ENCODE assay signal across 8 cellular contexts in the genomic region with DNA sequence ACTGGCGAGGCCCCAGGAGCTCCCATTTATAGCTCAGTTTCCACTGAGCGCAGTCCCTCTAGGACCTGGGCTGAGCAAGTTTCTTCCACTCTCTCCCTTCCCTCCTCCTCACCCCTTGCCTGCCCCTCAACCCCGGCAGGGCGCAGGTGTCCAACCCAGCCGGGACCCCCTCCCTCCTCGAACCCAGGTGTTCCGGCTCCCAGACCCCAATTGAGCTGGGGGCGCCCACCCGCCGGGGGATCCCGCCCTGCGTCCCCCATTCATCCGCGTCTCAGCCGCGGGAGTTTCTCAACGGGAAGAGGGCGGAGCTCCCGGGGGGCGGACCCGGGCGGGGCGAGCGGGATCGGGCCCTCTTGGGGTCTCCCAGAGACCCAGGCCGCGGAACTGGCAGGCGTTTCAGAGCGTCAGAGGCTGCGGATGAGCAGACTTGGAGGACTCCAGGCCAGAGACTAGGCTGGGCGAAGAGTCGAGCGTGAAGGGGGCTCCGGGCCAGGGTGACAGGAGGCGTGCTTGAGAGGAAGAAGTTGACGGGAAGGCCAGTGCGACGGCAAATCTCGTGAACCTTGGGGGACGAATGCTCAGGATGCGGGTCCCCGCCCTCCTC. TPM values are rescaled to one million over a fixed set of nuclear protein-coding genes. Genes with fewer than 3 reads are reported as not detected.
DNase-seq lines count a peak whose midpoint lies in the region; ATAC-seq lines count a peak whose summit lies in the region.

A gene (plus strand): TSS at position 366 of the 604 bp plus-strand sequence. CDS start 209 bp downstream, at position 575.

- H3K36me3 ChIP-seq in CD4-positive, CD25-positive, alpha-beta regulatory T cell (ENCODE audit: control insufficient read depth, insufficient read depth, low read length) = no peaks in the 10 kb centered on the region
- no peaks in the 10 kb centered on the region for H3K36me3 ChIP-seq in iPS DF 6.9 (ENCODE audit: control insufficient read depth, insufficient read depth, low read length)

- H3K4me3 ChIP-seq in CD4-positive, CD25-positive, alpha-beta regulatory T cell (ENCODE audit: low read depth, low read length) = peak within 1 kb of the TSS; percentile 37
- peak within 1 kb of the TSS; percentile 52; the same call in 1 of the 2 replicates for H3K4me3 ChIP-seq in iPS DF 6.9 (ENCODE audit: low read length)

- intact Hi-C loops in activated naive CD4-positive, alpha-beta T cell treated with anti-CD3 and anti-CD28 coated beads for 36 hours (cut with micrococcal nuclease) = no loop called here

- H3K4me1 Mint-ChIP-seq in CD4-positive, CD25-positive, alpha-beta regulatory T cell = peaks cover 0 to 22% (median 4%) of the 10 kb centered on the region in 4 donors
- peaks cover 7% of the 10 kb centered on the region for H3K4me1 Mint-ChIP-seq in activated naive CD4-positive, alpha-beta T cell treated with anti-CD3 and anti-CD28 coated beads for 36 hours (ENCODE audit: low read depth)

- DNase-seq in CD4-positive, CD25-positive, alpha-beta regulatory T cell = no peak
- peak; percentile 36 for DNase-seq in MV-4-11 (lab: John Stamatoyannopoulos, UW)
- peak; percentile 42 for DNase-seq in activated naive CD4-positive, alpha-beta T cell treated with anti-CD3 and anti-CD28 coated beads for 36 hours
- DNase-seq in iPS DF 6.9 (ENCODE audit: low read depth, low spot score) = no peak
- DNase-seq in stimulated activated CD4-positive, alpha-beta T cell treated with anti-CD3 and anti-CD28 coated beads, Interleukin-4, amount 100 ng/mL, for 24 hours = peak; percentile 26
- no peak for DNase-seq in dermis blood vessel endothelial cell

- CTCF ChIA-PET in activated naive CD4-positive, alpha-beta T cell treated with anti-CD3 and anti-CD28 coated beads for 36 hours (lab: Charles Lee) = interaction anchor here (0.6 to 1.4 kb wide), 3 partner anchors 12 to 173 kb away, joined by 3 to 4 read pairs (median 3); a partner anchor contains a TSS

- peaks cover 4% of the 10 kb centered on the region for H3K36me3 Mint-ChIP-seq in CD4-positive, CD25-positive, alpha-beta regulatory T cell
- no peaks in the 10 kb centered on the region for H3K36me3 Mint-ChIP-seq in activated naive CD4-positive, alpha-beta T cell treated with anti-CD3 and anti-CD28 coated beads for 36 hours (ENCODE audit: low read depth)

- ATAC-seq in CD4-positive, CD25-positive, alpha-beta regulatory T cell (ENCODE audit: low read depth in 2 of 2) = peak in 1 of 2 donors; percentile 19
- ATAC-seq in GM18858 (IDR thresholded peaks at IDR 0.05; ENCODE audit: unreplicated experiment) = no peak
- ATAC-seq in HG03135 (IDR thresholded peaks at IDR 0.05; ENCODE audit: unreplicated experiment) = no peak

- peaks cover 0 to 1% (median 0%) of the 10 kb centered on the region in 7 donors for H3K9me3 Mint-ChIP-seq in CD4-positive, CD25-positive, alpha-beta regulatory T cell
- no peaks in the 10 kb centered on the region for H3K9me3 Mint-ChIP-seq in activated naive CD4-positive, alpha-beta T cell treated with anti-CD3 and anti-CD28 coated beads for 36 hours

- peaks cover 76% of the 10 kb centered on the region for H3K27me3 Mint-ChIP-seq in CD4-positive, CD25-positive, alpha-beta regulatory T cell
- peaks cover 50% of the 10 kb centered on the region for H3K27me3 Mint-ChIP-seq in activated naive CD4-positive, alpha-beta T cell treated with anti-CD3 and anti-CD28 coated beads for 36 hours (ENCODE audit: low read depth)

- peaks cover 13% of the 10 kb centered on the region for H3K4me1 ChIP-seq in CD4-positive, CD25-positive, alpha-beta regulatory T cell (ENCODE audit: control insufficient read depth, insufficient read depth, low read length, poor library complexity, severe bottlenecking)
- peaks cover 6% of the 10 kb centered on the region for H3K4me1 ChIP-seq in iPS DF 6.9 (ENCODE audit: control insufficient read depth, insufficient read depth, low read length)

- H3K27ac Mint-ChIP-seq in CD4-positive, CD25-positive, alpha-beta regulatory T cell = no peak within 1 kb of the TSS
- H3K27ac Mint-ChIP-seq in activated naive CD4-positive, alpha-beta T cell treated with anti-CD3 and anti-CD28 coated beads for 36 hours = no peak within 1 kb of the TSS

- H3K27me3 ChIP-seq in CD4-positive, CD25-positive, alpha-beta regulatory T cell (ENCODE audit: control insufficient read depth, insufficient read depth, low read length) = peaks cover 5% of the 10 kb centered on the region
- H3K27me3 ChIP-seq in iPS DF 6.9 (ENCODE audit: control insufficient read depth, insufficient read depth, low read length) = no peaks in the 10 kb centered on the region; the same call in 1 of the 2 replicates

- H3K27ac ChIP-seq in CD4-positive, CD25-positive, alpha-beta regulatory T cell (ENCODE audit: insufficient read depth, low read length, poor library complexity, severe bottlenecking) = no peak within 1 kb of the TSS
- no peak within 1 kb of the TSS for H3K27ac ChIP-seq in iPS DF 6.9 (ENCODE audit: low read length)

- no peaks in the 10 kb centered on the region for H3K9me3 ChIP-seq in CD4-positive, CD25-positive, alpha-beta regulatory T cell (ENCODE audit: control insufficient read depth in 2 of 2, low read length in 2 of 2)
- H3K9me3 ChIP-seq in iPS DF 6.9 (ENCODE audit: control insufficient read depth, insufficient read depth, low read length) = no peaks in the 10 kb centered on the region

- H3K4me3 Mint-ChIP-seq in CD4-positive, CD25-positive, alpha-beta regulatory T cell = peak within 1 kb of the TSS; percentile 55 to 90 (median 81)
- H3K4me3 Mint-ChIP-seq in activated naive CD4-positive, alpha-beta T cell treated with anti-CD3 and anti-CD28 coated beads for 36 hours = peak within 1 kb of the TSS; percentile 70

- no CpG with 5 or more reads among the region's 42 CpGs for WGBS in iPS DF 6.9 (ENCODE audit: insufficient coverage, insufficient read length)

RNA-seq across cellular contexts. Expression of the gene that starts here (rescaled TPM):
- not detected for total RNA-seq in CD4-positive, CD25-positive, alpha-beta regulatory T cell
- not detected for polyA plus RNA-seq in CD4-positive, CD25-positive, alpha-beta regulatory T cell
- total RNA-seq in activated naive CD4-positive, alpha-beta T cell treated with anti-CD3 and anti-CD28 coated beads for 36 hours = 1 to 10 TPM; 1.0 to 1.1 TPM
- not detected in 2 replicates for total RNA-seq in dermis blood vessel endothelial cell

Comparison
In these comparisons a context has a peak if more than half of its experiments do, and no peak if none do; other contexts are left out.
1. DNase-seq: peak in MV-4-11 (single experiment), activated naive CD4-positive, alpha-beta T cell treated with anti-CD3 and anti-CD28 coated beads for 36 hours (single experiment) and stimulated activated CD4-positive, alpha-beta T cell treated with anti-CD3 and anti-CD28 coated beads, Interleukin-4, amount 100 ng/mL, for 24 hours (single experiment); none in CD4-positive, CD25-positive, alpha-beta regulatory T cell (0 of 3), iPS DF 6.9 (single experiment) and dermis blood vessel endothelial cell (single experiment).